31 cellular contexts compared by ENCODE assay signal in genomic region chr1:7482077-7482476, GRCh38.
"Had no signal": no experiment of that assay in that cellular context is flagged by ENCODE, and none has a peak within 500 bp of the region (broad histone marks: within the 10 kb centered on the region; RNA-seq: fewer than 3 reads in every experiment).

No MANE protein-coding gene starts in this region.

- H3K36me3 ChIP-seq: brain microvascular endothelial cell, Peyer's patch, SJCRH30 had no signal

- H3K4me3 ChIP-seq: Peyer's patch, SJCRH30, SK-N-MC had no signal

- ATAC-seq: activated CD8-positive, alpha-beta T cell treated with anti-CD3 and anti-CD28 coated beads, Interleukin-2, amount 10 ng/mL, durations not matched to agents 7 days and 5 days; activated T-cell treated with anti-CD3 and anti-CD28 coated beads, Interleukin-2, amount 50 U/mL, for 72 hours; activated T-helper 17 cell treated with anti-CD3 and anti-CD28 coated beads, Interleukin-2, amount 50 U/mL, for 72 hours; PC-3 had no signal

- H3K9me3 ChIP-seq: Peyer's patch, SJCRH30 had no signal

- DNase-seq: activated CD4-positive, alpha-beta T cell treated with anti-CD3 and anti-CD28 coated beads, Interleukin-2, amount 10 ng/mL, durations not matched to agents 7 days and 5 days; activated CD4-positive, alpha-beta T cell treated with anti-CD3 and anti-CD28 coated beads, Interleukin-2, amount 50 U/mL, for 48 hours; activated CD8-positive, alpha-beta memory T cell treated with anti-CD3 and anti-CD28 coated beads, Interleukin-2, amount 50 U/mL, for 48 hours; activated CD8-positive, alpha-beta T cell treated with anti-CD3 and anti-CD28 coated beads, Interleukin-2, amount 10 ng/mL, durations not matched to agents 7 days and 5 days; activated effector memory CD4-positive, alpha-beta T cell treated with anti-CD3 and anti-CD28 coated beads, Interleukin-2, amount 50 U/mL, for 16 hours; activated naive CD4-positive, alpha-beta T cell; activated naive CD4-positive, alpha-beta T cell treated with anti-CD3 and anti-CD28 coated beads, Interleukin-2, amount 50 U/mL, for 16 hours; activated naive CD8-positive, alpha-beta T cell treated with anti-CD3 and anti-CD28 coated beads for 36 hours; activated T-cell treated with anti-CD3 and anti-CD28 coated beads, Interleukin-2, amount 50 U/mL, for 1 hour; activated T-cell treated with anti-CD3 and anti-CD28 coated beads, Interleukin-2, amount 50 U/mL, for 72 hours; amniotic stem cell; aorta; brain microvascular endothelial cell; NCI-H1092 treated with DMSO at 0.1 percent for 48 hours; NCI-H1417; NCI-H146; NCI-H187; NCI-H2081 treated with DMSO at 0.1 percent for 48 hours; NCI-H226; NCI-H446 treated with DMSO at 0.1 percent for 48 hours; NCI-H524; NCI-H69; NCI-H82; NK-92 treated with Interleukin-12 subunit alpha and Interleukin-12 subunit beta, amount 100 ng/mL, for 24 hours; PC-3; Peyer's patch; RPMI8226; SJCRH30; T1000 had no signal

- H3K27me3 ChIP-seq: Peyer's patch had no signal

- H3K27ac ChIP-seq: brain microvascular endothelial cell, Peyer's patch, SJCRH30, SK-N-MC had no signal

- H3K4me1 ChIP-seq: Peyer's patch, SJCRH30 had no signal
